10 cellular contexts compared by ENCODE assay signal in genomic region chr17:81520021-81520894, GRCh38. TPM values are rescaled to one million over a fixed set of nuclear protein-coding genes. Genes with fewer than 3 reads are reported as not detected.
DNase-seq lines count a peak whose midpoint lies in the region; ATAC-seq and TF ChIP-seq lines count a peak whose summit lies in the region.
"Had no signal": no experiment of that assay in that cellular context is flagged by ENCODE, and none has a peak within 500 bp of the region (broad histone marks: within the 10 kb centered on the region; RNA-seq: fewer than 3 reads in every experiment).

No MANE protein-coding gene starts in this region.

- in situ Hi-C loops in IMR-90 (cut with MboI; ENCODE audit: low sequenced_read_pairs) = no loop called here

- H3K36me3 ChIP-seq in DOHH2 (ENCODE audit: control insufficient read depth, low read length) (peaks cover 9% of the 10 kb centered on the region; the same call in 1 of the 2 replicates), IMR-90 (ENCODE audit: control insufficient read depth, insufficient read depth, low read length) (no peaks in the 10 kb centered on the region; the same call in 1 of the 2 replicates), neural cell (ENCODE audit: insufficient read depth, low read length) (no peaks in the 10 kb centered on the region)
- H3K36me3 ChIP-seq: sigmoid colon had no signal

- intact Hi-C loops in IMR-90 (cut with micrococcal nuclease) = no loop called here
- intact Hi-C loops in dendritic cell treated with granulocyte-macrophage colony-stimulating factor and Interleukin-4, amounts not matched to agents 40 ng/mL and 50 ng/mL, for 4 days (cut with micrococcal nuclease) = no loop called here

- no peak overlapping the region for H3K4ac ChIP-seq in IMR-90 (ENCODE audit: low read depth, low read length)

- no peak for TF ChIP-seq EP300 in neural cell (conservative IDR thresholded peaks at IDR 0.05; ENCODE audit: poor library complexity, severe bottlenecking)

- peaks cover 41% of the 10 kb centered on the region for H3K4me1 Mint-ChIP-seq in dendritic cell treated with granulocyte-macrophage colony-stimulating factor and Interleukin-4, amounts not matched to agents 40 ng/mL and 50 ng/mL, for 4 days (ENCODE audit: low read depth)

- no peak overlapping the region for H3K27ac ChIP-seq in DOHH2 (ENCODE audit: low read depth, low read length)
- no peak overlapping the region for H3K27ac ChIP-seq in IMR-90 (ENCODE audit: insufficient read depth, low read length)
- H3K27ac ChIP-seq in neural cell (ENCODE audit: low read length) = no peak overlapping the region

- no peak overlapping the region for H2BK15ac ChIP-seq in IMR-90 (ENCODE audit: low read depth, low read length)

- peaks cover 6 to 43% of the 10 kb centered on the region in 2 experiments; a peak in 3 of 4 replicates for H3K79me1 ChIP-seq in IMR-90 (ENCODE audit: low read depth in 1 of 2, low read length in 2 of 2)

- CTCF ChIA-PET in IMR-90 (lab: Yijun Ruan, JAX) = no interaction called here

- H3K4me2 ChIP-seq in DOHH2 (ENCODE audit: low read length) = peak overlapping the region; percentile 84
- no peak overlapping the region for H3K4me2 ChIP-seq in IMR-90 (ENCODE audit: low read depth, low read length)
- peak overlapping the region; percentile 15 for H3K4me2 ChIP-seq in neural cell (ENCODE audit: low read length)

- TF ChIP-seq POLR2A in IMR-90 (IDR thresholded peaks at IDR 0.05; ENCODE audit: low read depth, low read length) = no peak

- TF ChIP-seq CTCF in DOHH2 (IDR thresholded peaks at IDR 0.05; ENCODE audit: low read depth, low read length, poor library complexity, severe bottlenecking) = no peak
- no peak for TF ChIP-seq CTCF in IMR-90 (conservative IDR thresholded peaks at IDR 0.05; ENCODE audit: low read depth, low read length)
- no peak for TF ChIP-seq CTCF in neural cell (IDR thresholded peaks at IDR 0.05; ENCODE audit: poor library complexity, severe bottlenecking)

- H3K27me3 ChIP-seq in DOHH2 (ENCODE audit: control insufficient read depth, low read length) (peaks cover 5% of the 10 kb centered on the region; the same call in 1 of the 2 replicates), IMR-90 (ENCODE audit: control insufficient read depth, insufficient read depth, low read length) (no peaks in the 10 kb centered on the region), neural cell (ENCODE audit: insufficient read depth, low read depth, low read length) (peaks cover 30% of the 10 kb centered on the region)

- H3K79me2 ChIP-seq in DOHH2 (ENCODE audit: control insufficient read depth, low read length) = peaks cover 24% of the 10 kb centered on the region
- peaks cover 32% of the 10 kb centered on the region for H3K79me2 ChIP-seq in neural cell (replicated peaks; ENCODE audit: insufficient read depth, low read length)

- ATAC-seq in IMR-90 (ENCODE audit: low read depth) = no peak
- ATAC-seq in HG02798 (IDR thresholded peaks at IDR 0.05; ENCODE audit: poor library complexity, unreplicated experiment) = no peak
- ATAC-seq in HG02571 (IDR thresholded peaks at IDR 0.05; ENCODE audit: unreplicated experiment) = no peak
- ATAC-seq in HG03460 (IDR thresholded peaks at IDR 0.05; ENCODE audit: unreplicated experiment) = no peak

- H3K4me3 Mint-ChIP-seq in dendritic cell treated with granulocyte-macrophage colony-stimulating factor and Interleukin-4, amounts not matched to agents 40 ng/mL and 50 ng/mL, for 4 days = no peak overlapping the region

- H2AK9ac ChIP-seq in IMR-90 (replicated peaks; ENCODE audit: low read depth, low read length, poor library complexity) = peak overlapping the region; percentile 85

- H3K4me3 ChIP-seq in DOHH2 (ENCODE audit: low read length) (peak overlapping the region; percentile 88), IMR-90 (ENCODE audit: insufficient read depth, low read depth, low read length) (no peak overlapping the region), neural cell (ENCODE audit: low read length) (peak overlapping the region; percentile 63)

- dilution Hi-C loops in IMR-90 (cut with HindIII; ENCODE audit: low sequenced_read_pairs, unreplicated experiment) = no loop called here

- no peaks in the 10 kb centered on the region for H3K9me3 Mint-ChIP-seq in dendritic cell treated with granulocyte-macrophage colony-stimulating factor and Interleukin-4, amounts not matched to agents 40 ng/mL and 50 ng/mL, for 4 days

- H3K18ac ChIP-seq in IMR-90 (ENCODE audit: low read depth, low read length) = no peak overlapping the region

- H3K9me3 ChIP-seq in DOHH2 (ENCODE audit: control insufficient read depth, insufficient read depth, low read length) = no peaks in the 10 kb centered on the region
- H3K9me3 ChIP-seq in IMR-90 (ENCODE audit: control insufficient read depth, insufficient read depth, low read length) = no peaks in the 10 kb centered on the region
- H3K9me3 ChIP-seq in neural cell (ENCODE audit: low read length) = no peaks in the 10 kb centered on the region
- H3K9me3 ChIP-seq: sigmoid colon had no signal

- no peak overlapping the region for H3K14ac ChIP-seq in IMR-90 (replicated peaks; ENCODE audit: low read depth, low read length)

- H3K4me1 ChIP-seq in DOHH2 (ENCODE audit: control insufficient read depth, low read length) (peaks cover 51% of the 10 kb centered on the region), IMR-90 (ENCODE audit: control insufficient read depth, insufficient read depth, low read length) (peaks cover 37% of the 10 kb centered on the region)

- no peak overlapping the region for H3K9ac ChIP-seq in IMR-90 (ENCODE audit: low read depth, low read length)
- H3K9ac ChIP-seq in neural cell (ENCODE audit: low read length) = peak overlapping the region; percentile 56

- H2AK5ac ChIP-seq in IMR-90 (ENCODE audit: low read depth, low read length) = peak overlapping the region; percentile 51; the same call in 1 of the 2 replicates

- H4K8ac ChIP-seq in IMR-90 (ENCODE audit: low read depth in 2 of 2, low read length in 2 of 2) = no peak overlapping the region

- H4K91ac ChIP-seq in IMR-90 (ENCODE audit: insufficient read depth, low read depth, low read length) = 0 out of 2 replicates have a peak overlapping the region, but pooled peaks have one; percentile 2

- DNase-seq in IMR-90 (no peak), Kasumi-1 (lab: John Stamatoyannopoulos, UW) (no peak)
- DNase-seq: SHP77 treated with DMSO at 0.1 percent for 48 hours, sigmoid colon had no signal

- H2BK5ac ChIP-seq in IMR-90 (ENCODE audit: low read depth, low read length, poor library complexity, severe bottlenecking) = no peak overlapping the region

- 85% methylated on average over 4 of the region's 14 CpGs; no CpG with 5 or more reads in 1 of the 2 experiments for WGBS in IMR-90 (ENCODE audit: extremely low coverage in 2 of 2, insufficient read length in 1 of 2), 2 experiments

- BruUV-seq in IMR-90 (replicated peaks; lab: Mats Ljungman, UMichigan) = no TSS peak

- no peak for TF ChIP-seq RAD21 in IMR-90 (IDR thresholded peaks at IDR 0.05; ENCODE audit: low read length)
- TF ChIP-seq RAD21 in neural cell (conservative IDR thresholded peaks at IDR 0.05) = no peak

- H3K9me1 ChIP-seq in IMR-90 (ENCODE audit: insufficient read depth, low read length) = peaks cover 5% of the 10 kb centered on the region; the same call in 1 of the 2 replicates

- H2BK20ac ChIP-seq in IMR-90 (ENCODE audit: low read depth, low read length) = no peak overlapping the region

- no peak overlapping the region for H3K56ac ChIP-seq in IMR-90 (ENCODE audit: extremely low read depth, insufficient read depth, low read length)

- H3K36me3 Mint-ChIP-seq in dendritic cell treated with granulocyte-macrophage colony-stimulating factor and Interleukin-4, amounts not matched to agents 40 ng/mL and 50 ng/mL, for 4 days (ENCODE audit: low read depth) = peaks cover 8% of the 10 kb centered on the region

- POLR2A ChIA-PET in IMR-90 (lab: Charles Lee; ENCODE audit: unreplicated experiment) = interaction anchor here (0.6 kb wide), 2 partner anchors 37 to 281 kb away, joined by 3 to 4 read pairs; partner anchors contain the start of genes NDUFAF8 and TEPSIN

- peak overlapping the region; percentile 27 for H3K27ac Mint-ChIP-seq in dendritic cell treated with granulocyte-macrophage colony-stimulating factor and Interleukin-4, amounts not matched to agents 40 ng/mL and 50 ng/mL, for 4 days

- no peaks in the 10 kb centered on the region for H3K9me2 ChIP-seq in DOHH2 (replicated peaks; ENCODE audit: control insufficient read depth, low read length)
- no peaks in the 10 kb centered on the region for H3K9me2 ChIP-seq in neural cell (ENCODE audit: insufficient read depth, low read length)

- peaks cover 50% of the 10 kb centered on the region for H3K27me3 Mint-ChIP-seq in dendritic cell treated with granulocyte-macrophage colony-stimulating factor and Interleukin-4, amounts not matched to agents 40 ng/mL and 50 ng/mL, for 4 days

- H3K23ac ChIP-seq in IMR-90 (ENCODE audit: low read depth, low read length) = 0 out of 2 replicates have a peak overlapping the region, but pooled peaks have one; percentile 3

- H4K5ac ChIP-seq in IMR-90 (ENCODE audit: low read depth, low read length) = no peak overlapping the region

- H2AFZ ChIP-seq in IMR-90 (replicated peaks; ENCODE audit: low read length, poor library complexity) (peak overlapping the region; percentile 85), neural cell (ENCODE audit: low read depth, low read length) (no peak overlapping the region)

- no peak overlapping the region for H2BK120ac ChIP-seq in IMR-90 (ENCODE audit: low read depth, low read length)

- H3F3A ChIP-seq in DOHH2 (ENCODE audit: control insufficient read depth, insufficient read depth) (peaks cover 33% of the 10 kb centered on the region), neural cell (ENCODE audit: insufficient read depth, low read length, poor library complexity, severe bottlenecking) (peaks cover 6% of the 10 kb centered on the region)

- no peaks in the 10 kb centered on the region for H4K20me1 ChIP-seq in DOHH2 (ENCODE audit: control insufficient read depth, insufficient read depth, low read depth, low read length)
- H4K20me1 ChIP-seq in IMR-90 (ENCODE audit: insufficient read depth, low read length) = peaks cover 60% of the 10 kb centered on the region
- no peaks in the 10 kb centered on the region for H4K20me1 ChIP-seq in neural cell (ENCODE audit: insufficient read depth)

RNA-seq across cellular contexts. Expression of gene ACTG1, which starts 7.7 kb away (rescaled TPM):
- total RNA-seq in IMR-90 (2012; rRNA removed) = 12,144 and 15,732 TPM in 2 replicates
- polyA plus RNA-seq in IMR-90 (2012; rRNA removed) = 10,271 and 10,907 TPM in 2 replicates
- polyA plus RNA-seq in IMR-90 (2012; cell fraction: cytosol; rRNA removed) = 46,606 and 47,328 TPM in 2 replicates
- 8,917 and 28,399 TPM in 2 replicates for polyA plus RNA-seq in IMR-90 (2012; cell fraction: nucleus; rRNA removed; ENCODE audit: low replicate concordance)
- 8,273 and 9,187 TPM in 2 replicates for polyA plus RNA-seq in neural cell
- 9,577 and 9,692 TPM in 2 replicates for polyA minus RNA-seq in neural cell

RNA-seq across cellular contexts. Expression of gene FSCN2, which starts 7.9 kb away (rescaled TPM):
- total RNA-seq in IMR-90 (2012; rRNA removed) = 0.18 and 0.28 TPM in 2 replicates
- polyA plus RNA-seq in IMR-90 (2012; rRNA removed) (0.84 and 1.1 TPM in 2 replicates), neural cell (3.6 and 4.8 TPM in 2 replicates)
- polyA plus RNA-seq in IMR-90 (2012; cell fraction: cytosol; rRNA removed) = 0.22 and 0.96 TPM in 2 replicates
- polyA plus RNA-seq in IMR-90 (2012; cell fraction: nucleus; rRNA removed; ENCODE audit: low replicate concordance) = 2.6 and 6.7 TPM in 2 replicates
- polyA minus RNA-seq in neural cell = 7.3 and 9.7 TPM in 2 replicates

RNA-seq across cellular contexts. Expression of gene FAAP100, which starts 31.9 kb away (rescaled TPM):
- total RNA-seq in IMR-90 (2012; rRNA removed) = 7.5 and 7.9 TPM in 2 replicates
- polyA plus RNA-seq in IMR-90 (2012; rRNA removed) = 24.8 and 27.5 TPM in 2 replicates
- 14.4 and 23.9 TPM in 2 replicates for polyA plus RNA-seq in IMR-90 (2012; cell fraction: cytosol; rRNA removed)
- 48.3 and 135 TPM in 2 replicates for polyA plus RNA-seq in IMR-90 (2012; cell fraction: nucleus; rRNA removed; ENCODE audit: low replicate concordance)
- polyA plus RNA-seq in neural cell = 56.3 and 61.5 TPM in 2 replicates
- 55.7 and 61.8 TPM in 2 replicates for polyA minus RNA-seq in neural cell
